ENCODE assay signal across 2 cellular contexts in genomic region chr6:35094183-35094582, GRCh38.
A peak's percentile ranks its signal among the peaks of the same experiment; 100 is the strongest.
TF ChIP-seq lines count a peak whose summit lies in the region.

No MANE protein-coding gene starts in this region.

TF ChIP-seq in IMR-90, 13 proteins besides CTCF, POLR2A, EP300 and RAD21:
- TF ChIP-seq BHLHE40 (IDR thresholded peaks at IDR 0.05; ENCODE audit: low read depth, low read length) (no peak), CEBPB (IDR thresholded peaks at IDR 0.05; ENCODE audit: low read depth, low read length) (peak; percentile 83), MAZ (IDR thresholded peaks at IDR 0.05; ENCODE audit: borderline replicate concordance, low read depth, low read length) (no peak), NFE2L2 (IDR thresholded peaks at IDR 0.05; ENCODE audit: low read depth, low read length) (no peak), CHD1 (IDR thresholded peaks at IDR 0.05; ENCODE audit: low read depth, low read length) (no peak), FOS (IDR thresholded peaks at IDR 0.05; ENCODE audit: low read depth, low read length) (no peak)

TF ChIP-seq in K562, 482 proteins besides CTCF, POLR2A, EP300 and RAD21 (continues in another document):
- TF ChIP-seq STAT6 (CRISPR knock-in tag; IDR thresholded peaks at IDR 0.05), result no peak
- no peak for TF ChIP-seq NCOA1 (IDR thresholded peaks at IDR 0.05; ENCODE audit: low read depth)
- TF ChIP-seq KLF6 (CRISPR knock-in tag; IDR thresholded peaks at IDR 0.05; ENCODE audit: borderline replicate concordance), result no peak
- TF ChIP-seq SRF (CRISPR knock-in tag; IDR thresholded peaks at IDR 0.05), result no peak
- TF ChIP-seq MTA2 (IDR thresholded peaks at IDR 0.05; ENCODE audit: low read depth), result no peak
- no peak for TF ChIP-seq BRF2 (IDR thresholded peaks at IDR 0.05; ENCODE audit: borderline replicate concordance, insufficient read depth, insufficient read length)
- no peak for TF ChIP-seq ARID2 (IDR thresholded peaks at IDR 0.05)
- no peak for TF ChIP-seq ZFP36 (IDR thresholded peaks at IDR 0.05; ENCODE audit: low read depth, low read length, partially characterized antibody)
- TF ChIP-seq ZNF140 (CRISPR knock-in tag; IDR thresholded peaks at IDR 0.05), result no peak
- no peak for TF ChIP-seq ZSCAN29 (IDR thresholded peaks at IDR 0.05)
- no peak for TF ChIP-seq CEBPG (CRISPR knock-in tag; IDR thresholded peaks at IDR 0.05)
- peak; percentile 62 to 75; a peak in 3 of 4 replicates for TF ChIP-seq CEBPG (tag; conservative IDR thresholded peaks at IDR 0.05 in 1 of 2, IDR thresholded peaks at IDR 0.05 in 1 of 2)
- no peak for TF ChIP-seq PHF8 (IDR thresholded peaks at IDR 0.05; ENCODE audit: borderline replicate concordance, low read length)
- no peak for TF ChIP-seq E4F1 (CRISPR knock-in tag; IDR thresholded peaks at IDR 0.05; ENCODE audit: borderline replicate concordance)
- no peak for TF ChIP-seq DDX20 (tag; IDR thresholded peaks at IDR 0.05; ENCODE audit: low read depth)
- TF ChIP-seq ZFX (CRISPR knock-in tag; IDR thresholded peaks at IDR 0.05), result no peak
- no peak for TF ChIP-seq ZNF780A (CRISPR knock-in tag; IDR thresholded peaks at IDR 0.05)
- no peak for TF ChIP-seq GMEB1 (CRISPR knock-in tag; IDR thresholded peaks at IDR 0.05)
- no peak for TF ChIP-seq MEIS2 (IDR thresholded peaks at IDR 0.05; ENCODE audit: partially characterized antibody)
- TF ChIP-seq CLOCK (CRISPR knock-in tag; IDR thresholded peaks at IDR 0.05; ENCODE audit: borderline replicate concordance), result no peak
- TF ChIP-seq ZNF318 (IDR thresholded peaks at IDR 0.05; ENCODE audit: borderline replicate concordance in 1 of 2, low read depth in 1 of 2), result no peak
- TF ChIP-seq JUN (IDR thresholded peaks at IDR 0.05; ENCODE audit: borderline replicate concordance, low read depth, low read length), result no peak
- TF ChIP-seq JUN (CRISPR knock-in tag; IDR thresholded peaks at IDR 0.05; ENCODE audit: borderline replicate concordance), result no peak
- no peak for TF ChIP-seq FOXJ2 (tag; IDR thresholded peaks at IDR 0.05)
- TF ChIP-seq DPF2 (IDR thresholded peaks at IDR 0.05), result no peak
- peak; percentile 66 for TF ChIP-seq ATF3 (IDR thresholded peaks at IDR 0.05)
- TF ChIP-seq ATF3 (CRISPR knock-in tag; conservative IDR thresholded peaks at IDR 0.05), result no peak
- TF ChIP-seq IRF9 (tag; IDR thresholded peaks at IDR 0.05), result 0 out of 2 replicates have a peak, but pooled peaks have one; percentile 17
- no peak for TF ChIP-seq L3MBTL2 (IDR thresholded peaks at IDR 0.05)
- TF ChIP-seq USF1 (CRISPR knock-in tag; IDR thresholded peaks at IDR 0.05), result no peak
- peak; percentile 86 for TF ChIP-seq CEBPB (tag; IDR thresholded peaks at IDR 0.05)
